28 cellular contexts compared by ENCODE assay signal in the genomic region with DNA sequence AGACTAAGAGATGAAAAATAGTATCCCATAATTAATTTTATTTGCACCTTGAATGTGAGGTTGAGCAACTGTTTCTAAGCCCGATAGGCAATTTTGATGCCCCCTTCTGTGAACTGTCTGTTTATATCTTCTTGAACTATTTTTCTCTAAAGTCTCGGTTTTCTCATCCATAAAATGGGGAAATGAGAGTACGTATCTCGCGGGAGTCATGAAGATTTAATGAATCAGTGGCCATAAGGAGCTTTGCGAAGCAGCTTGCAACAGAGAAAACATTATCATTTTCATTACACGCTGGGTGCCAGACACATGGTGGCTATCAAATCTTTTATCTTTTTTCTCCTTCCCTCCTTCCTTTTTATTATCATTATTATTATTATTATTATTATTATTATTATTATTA.
"Had no signal": no experiment of that assay in that cellular context is flagged by ENCODE, and none has a peak within 500 bp of the region (broad histone marks: within the 10 kb centered on the region; RNA-seq: fewer than 3 reads in every experiment).

No MANE protein-coding gene starts in this region.

- H3K9me3 ChIP-seq: heart left ventricle, pancreas, prostate gland, suprapubic skin, tibial artery, upper lobe of right lung had no signal

- H3K4me1 ChIP-seq: esophagus muscularis mucosa, foreskin keratinocyte, heart left ventricle, pancreas, prostate gland, suprapubic skin, tibial artery, upper lobe of right lung had no signal

- H3K4me3 ChIP-seq: esophagus muscularis mucosa, heart left ventricle, pancreas, prostate gland, smooth muscle cell, suprapubic skin, tibial artery, upper lobe of right lung had no signal

- ATAC-seq: activated T-cell treated with anti-CD3 and anti-CD28 coated beads, Interleukin-2, amount 50 U/mL, for 72 hours; foreskin keratinocyte; heart left ventricle; left colon; naive thymus-derived CD8-positive, alpha-beta T cell; pancreas; upper lobe of right lung had no signal

- DNase-seq: activated CD4-positive, alpha-beta T cell treated with anti-CD3 and anti-CD28 coated beads for 4 hours; activated CD4-positive, alpha-beta T cell treated with anti-CD3 and anti-CD28 coated beads, Interleukin-2, amount 50 U/mL, for 4 hours; activated naive CD4-positive, alpha-beta T cell treated with Interleukin-2 at 50 U/mL for 16 hours; activated T-cell treated with anti-CD3 and anti-CD28 coated beads for 4 hours; activated T-cell treated with anti-CD3 and anti-CD28 coated beads, Interleukin-2, amount 50 U/mL, for 72 hours; anterior cingulate cortex; endodermal cell; foreskin keratinocyte; heart left ventricle; hypothalamus; immature natural killer cell; kidney; left colon; midbrain; naive thymus-derived CD8-positive, alpha-beta T cell; nucleus accumbens; pancreas; stimulated activated CD4-positive, alpha-beta T cell treated with anti-CD3 and anti-CD28 coated beads, Interleukin-1b, Interleukin-23, amount 100 ng/mL, for 48 hours; stimulated activated CD4-positive, alpha-beta T cell treated with anti-CD3 and anti-CD28 coated beads, Interleukin-4, amount 100 ng/mL, for 4 hours; stimulated activated CD8-positive, alpha-beta memory T cell treated with anti-CD3 and anti-CD28 coated beads, Interleukin-4, amount 100 ng/mL, for 48 hours; stimulated activated naive CD4-positive, alpha-beta T cell; tibial artery; upper lobe of right lung had no signal

- H3K27ac ChIP-seq: esophagus muscularis mucosa, foreskin keratinocyte, heart left ventricle, pancreas, prostate gland, suprapubic skin, tibial artery, upper lobe of right lung had no signal

- FAIRE-seq: bronchial epithelial cell, kidney, pancreas had no signal

- H3K4me2 ChIP-seq: smooth muscle cell had no signal

- H3K27me3 ChIP-seq: pancreas had no signal

- H3K36me3 ChIP-seq: esophagus muscularis mucosa, heart left ventricle, pancreas, prostate gland, suprapubic skin, tibial artery, upper lobe of right lung had no signal
